33 cellular contexts compared by ENCODE assay signal in the genomic region with DNA sequence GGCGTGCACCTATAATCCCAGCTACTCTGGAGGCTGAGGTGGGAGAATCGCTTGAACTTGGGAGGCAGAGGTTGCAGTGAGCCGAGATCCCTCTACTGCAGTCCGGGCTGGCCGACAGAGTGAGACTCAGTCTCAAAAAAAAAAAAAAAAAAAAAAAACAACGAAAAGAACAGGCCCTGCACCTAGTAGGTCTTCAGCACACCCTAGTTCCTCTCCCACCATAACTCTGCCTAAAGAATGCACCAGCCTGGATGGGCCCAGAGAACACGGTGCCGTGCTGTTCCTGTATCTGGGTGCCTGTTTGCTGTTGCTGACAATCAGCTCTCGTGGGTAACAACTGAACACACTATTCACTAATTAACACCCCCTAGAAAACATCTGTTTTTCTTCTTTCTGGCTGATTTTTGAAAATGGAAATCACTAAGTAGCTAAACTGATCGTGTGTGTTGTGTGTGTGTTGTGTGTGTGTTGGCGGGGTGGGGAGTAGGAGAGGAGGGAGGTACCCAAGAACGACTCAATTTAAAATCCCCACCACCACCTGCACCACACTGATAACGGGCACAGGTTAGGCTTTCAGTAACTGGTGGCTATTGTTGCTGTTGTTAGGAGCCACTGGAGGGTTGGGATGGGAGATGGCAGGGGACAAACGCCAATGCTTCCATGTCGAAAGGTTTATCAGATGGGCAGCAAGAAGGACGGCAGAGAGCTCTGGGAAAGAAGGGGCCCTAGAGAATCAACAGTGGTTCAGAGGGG.
"Had no signal": no experiment of that assay in that cellular context is flagged by ENCODE, and none has a peak within 500 bp of the region (broad histone marks: within the 10 kb centered on the region; RNA-seq: fewer than 3 reads in every experiment).

No MANE protein-coding gene starts in this region.

- H3K27ac Mint-ChIP-seq: activated CD4-positive, alpha-beta memory T cell treated with anti-CD3 and anti-CD28 coated beads, Interleukin-2, amount 10 ng/mL, durations not matched to agents 7 days and 5 days; activated CD4-positive, alpha-beta T cell treated with anti-CD3 and anti-CD28 coated beads, Interleukin-2, amount 10 ng/mL, durations not matched to agents 7 days and 5 days; activated naive CD4-positive, alpha-beta T cell treated with anti-CD3 and anti-CD28 coated beads, Interleukin-2, amount 10 ng/mL, durations not matched to agents 7 days and 5 days; activated naive CD4-positive, alpha-beta T cell treated with anti-CD3 and anti-CD28 coated beads, Interleukin-2, amount 50 U/mL, for 72 hours; activated naive CD8-positive, alpha-beta T cell treated with anti-CD3 and anti-CD28 coated beads, Interleukin-2, amount 10 ng/mL, durations not matched to agents 7 days and 5 days; activated T-cell treated with anti-CD3 and anti-CD28 coated beads, Interleukin-2, amount 50 U/mL, for 24 hours; activated T-cell treated with anti-CD3 and anti-CD28 coated beads, Interleukin-2, amount 50 U/mL, for 72 hours; WTC11 had no signal

- ATAC-seq: activated naive CD4-positive, alpha-beta T cell treated with anti-CD3 and anti-CD28 coated beads, Interleukin-2, amount 50 U/mL, for 72 hours; activated T-cell treated with anti-CD3 and anti-CD28 coated beads, Interleukin-2, amount 50 U/mL, for 72 hours; effector memory CD8-positive, alpha-beta T cell; foreskin keratinocyte; gastrocnemius medialis had no signal

- H3K4me3 ChIP-seq: esophagus muscularis mucosa, gastrocnemius medialis had no signal

- H3K9me3 ChIP-seq: esophagus muscularis mucosa, gastrocnemius medialis had no signal

- H3K4me1 ChIP-seq: esophagus muscularis mucosa, foreskin keratinocyte, gastrocnemius medialis had no signal

- H3K36me3 Mint-ChIP-seq: activated naive CD4-positive, alpha-beta T cell treated with anti-CD3 and anti-CD28 coated beads, Interleukin-2, amount 10 ng/mL, durations not matched to agents 7 days and 5 days; activated naive CD4-positive, alpha-beta T cell treated with anti-CD3 and anti-CD28 coated beads, Interleukin-2, amount 50 U/mL, for 72 hours; activated naive CD8-positive, alpha-beta T cell treated with anti-CD3 and anti-CD28 coated beads, Interleukin-2, amount 10 ng/mL, durations not matched to agents 7 days and 5 days; WTC11 had no signal

- H3K27me3 ChIP-seq: brain microvascular endothelial cell, esophagus muscularis mucosa, gastrocnemius medialis had no signal

- H3K9me3 Mint-ChIP-seq: activated CD4-positive, alpha-beta memory T cell treated with anti-CD3 and anti-CD28 coated beads, Interleukin-2, amount 10 ng/mL, durations not matched to agents 7 days and 5 days; activated CD4-positive, alpha-beta T cell treated with anti-CD3 and anti-CD28 coated beads, Interleukin-2, amount 10 ng/mL, durations not matched to agents 7 days and 5 days; activated naive CD4-positive, alpha-beta T cell treated with anti-CD3 and anti-CD28 coated beads, Interleukin-2, amount 10 ng/mL, durations not matched to agents 7 days and 5 days; activated naive CD4-positive, alpha-beta T cell treated with anti-CD3 and anti-CD28 coated beads, Interleukin-2, amount 50 U/mL, for 72 hours; activated naive CD8-positive, alpha-beta T cell treated with anti-CD3 and anti-CD28 coated beads, Interleukin-2, amount 10 ng/mL, durations not matched to agents 7 days and 5 days; activated T-cell treated with anti-CD3 and anti-CD28 coated beads, Interleukin-2, amount 50 U/mL, for 24 hours; activated T-cell treated with anti-CD3 and anti-CD28 coated beads, Interleukin-2, amount 50 U/mL, for 72 hours; central memory CD8-positive, alpha-beta T cell; effector memory CD8-positive, alpha-beta T cell; WTC11 had no signal

- H3K36me3 ChIP-seq: brain microvascular endothelial cell, esophagus muscularis mucosa, gastrocnemius medialis had no signal

- DNase-seq: activated CD4-positive, alpha-beta memory T cell treated with anti-CD3 and anti-CD28 coated beads, Interleukin-2, amount 10 ng/mL, durations not matched to agents 7 days and 5 days; activated CD4-positive, alpha-beta T cell treated with anti-CD3 and anti-CD28 coated beads for 1 hour; activated CD4-positive, alpha-beta T cell treated with anti-CD3 and anti-CD28 coated beads for 4 hours; activated CD4-positive, alpha-beta T cell treated with anti-CD3 and anti-CD28 coated beads, Interleukin-2, amount 10 ng/mL, durations not matched to agents 7 days and 5 days; activated CD4-positive, alpha-beta T cell treated with anti-CD3 and anti-CD28 coated beads, Interleukin-2, amount 50 U/mL, for 4 hours; activated CD8-positive, alpha-beta memory T cell treated with anti-CD3 and anti-CD28 coated beads, Interleukin-2, amount 50 U/mL, for 48 hours; activated gamma-delta T cell; activated naive CD4-positive, alpha-beta T cell; activated naive CD4-positive, alpha-beta T cell treated with anti-CD3 and anti-CD28 coated beads, Interleukin-2, amount 10 ng/mL, durations not matched to agents 7 days and 5 days; activated naive CD8-positive, alpha-beta T cell treated with anti-CD3 and anti-CD28 coated beads, Interleukin-2, amount 10 ng/mL, durations not matched to agents 7 days and 5 days; activated T-cell treated with anti-CD3 and anti-CD28 coated beads for 4 hours; activated T-cell treated with anti-CD3 and anti-CD28 coated beads, Interleukin-2, amount 50 U/mL, for 24 hours; activated T-cell treated with anti-CD3 and anti-CD28 coated beads, Interleukin-2, amount 50 U/mL, for 72 hours; amniotic stem cell; anterior cingulate cortex; brain microvascular endothelial cell; cortex of kidney; dermis blood vessel endothelial cell; effector CD4-positive, alpha-beta T cell; effector memory CD8-positive, alpha-beta T cell; erythroblast; foreskin keratinocyte; gastrocnemius medialis; T-helper 2 cell had no signal

- H3K4me3 Mint-ChIP-seq: activated CD4-positive, alpha-beta memory T cell treated with anti-CD3 and anti-CD28 coated beads, Interleukin-2, amount 10 ng/mL, durations not matched to agents 7 days and 5 days; activated CD4-positive, alpha-beta T cell treated with anti-CD3 and anti-CD28 coated beads, Interleukin-2, amount 10 ng/mL, durations not matched to agents 7 days and 5 days; activated naive CD4-positive, alpha-beta T cell treated with anti-CD3 and anti-CD28 coated beads, Interleukin-2, amount 10 ng/mL, durations not matched to agents 7 days and 5 days; activated naive CD8-positive, alpha-beta T cell treated with anti-CD3 and anti-CD28 coated beads, Interleukin-2, amount 10 ng/mL, durations not matched to agents 7 days and 5 days; activated T-cell treated with anti-CD3 and anti-CD28 coated beads, Interleukin-2, amount 50 U/mL, for 24 hours; activated T-cell treated with anti-CD3 and anti-CD28 coated beads, Interleukin-2, amount 50 U/mL, for 72 hours; central memory CD8-positive, alpha-beta T cell; effector memory CD8-positive, alpha-beta T cell; WTC11 had no signal

- FAIRE-seq: astrocyte, bronchial epithelial cell, colon, TTC549 had no signal

- H3K27ac ChIP-seq: brain microvascular endothelial cell, esophagus muscularis mucosa, foreskin keratinocyte, gastrocnemius medialis, VCaP had no signal

- H3K4me1 Mint-ChIP-seq: activated CD4-positive, alpha-beta memory T cell treated with anti-CD3 and anti-CD28 coated beads, Interleukin-2, amount 10 ng/mL, durations not matched to agents 7 days and 5 days; activated CD4-positive, alpha-beta T cell treated with anti-CD3 and anti-CD28 coated beads, Interleukin-2, amount 10 ng/mL, durations not matched to agents 7 days and 5 days; activated naive CD4-positive, alpha-beta T cell treated with anti-CD3 and anti-CD28 coated beads, Interleukin-2, amount 10 ng/mL, durations not matched to agents 7 days and 5 days; activated naive CD8-positive, alpha-beta T cell treated with anti-CD3 and anti-CD28 coated beads, Interleukin-2, amount 10 ng/mL, durations not matched to agents 7 days and 5 days; central memory CD8-positive, alpha-beta T cell had no signal
